ENCODE assay signal across 21 cellular contexts in the genomic region with DNA sequence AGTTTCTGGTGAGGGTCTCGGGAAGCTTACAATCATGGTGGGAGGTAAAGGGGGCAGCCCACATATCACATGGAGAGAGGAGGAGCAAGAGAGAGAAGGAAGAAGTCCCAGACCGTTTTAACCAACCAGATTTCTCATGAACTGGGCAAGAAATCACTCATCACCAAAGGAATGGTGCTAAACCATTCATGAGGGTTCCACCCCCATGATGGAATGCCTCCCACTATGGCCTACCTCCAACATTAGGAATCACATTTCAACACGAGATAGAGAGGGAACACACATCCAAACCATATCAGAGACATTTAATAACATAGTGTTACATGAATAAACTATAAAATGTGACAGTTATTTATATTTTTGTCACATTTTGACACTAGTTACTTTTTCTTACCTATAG.
"Had no signal": no experiment of that assay in that cellular context is flagged by ENCODE, and none has a peak within 500 bp of the region (broad histone marks: within the 10 kb centered on the region; RNA-seq: fewer than 3 reads in every experiment).

No MANE protein-coding gene starts in this region.

- H3K4me1 ChIP-seq: gastroesophageal sphincter, sigmoid colon, tibial artery, upper lobe of left lung, vagina had no signal

- H3K27ac Mint-ChIP-seq: endodermal cell; nephron progenitor cell; stimulated activated effector memory CD8-positive, alpha-beta T cell treated with anti-CD3 and anti-CD28 coated beads, Interleukin-12 subunit alpha, Interleukin-12 subunit beta, amount 100 ng/mL, for 72 hours; stimulated activated naive CD8-positive, alpha-beta T cell treated with anti-CD3 and anti-CD28 coated beads, Interleukin-15, Interleukin-2, amounts not matched to agents 100 ng/mL and 50 ng/mL, for 24 hours had no signal

- H3K4me3 Mint-ChIP-seq: endodermal cell; nephron progenitor cell; stimulated activated effector memory CD8-positive, alpha-beta T cell treated with anti-CD3 and anti-CD28 coated beads, Interleukin-12 subunit alpha, Interleukin-12 subunit beta, amount 100 ng/mL, for 72 hours; stimulated activated naive CD8-positive, alpha-beta T cell treated with anti-CD3 and anti-CD28 coated beads, Interleukin-15, Interleukin-2, amounts not matched to agents 100 ng/mL and 50 ng/mL, for 24 hours had no signal

- H3K27me3 Mint-ChIP-seq: stimulated activated naive CD8-positive, alpha-beta T cell treated with anti-CD3 and anti-CD28 coated beads, Interleukin-15, Interleukin-2, amounts not matched to agents 100 ng/mL and 50 ng/mL, for 24 hours had no signal

- H3K4me1 Mint-ChIP-seq: nephron progenitor cell; stimulated activated effector memory CD8-positive, alpha-beta T cell treated with anti-CD3 and anti-CD28 coated beads, Interleukin-12 subunit alpha, Interleukin-12 subunit beta, amount 100 ng/mL, for 72 hours had no signal

- H3K9me3 Mint-ChIP-seq: stimulated activated naive CD8-positive, alpha-beta T cell treated with anti-CD3 and anti-CD28 coated beads, Interleukin-15, Interleukin-2, amounts not matched to agents 100 ng/mL and 50 ng/mL, for 24 hours had no signal

- H3K27ac ChIP-seq: coronary artery, gastroesophageal sphincter, neutrophil, ovary, right atrium auricular region, sigmoid colon, tibial artery, upper lobe of left lung, vagina had no signal

- DNase-seq: effector CD4-positive, alpha-beta T cell; endodermal cell; erythroblast; glutamatergic neuron; islet precursor cell; nephron progenitor cell; ovary; sigmoid colon; small intestine; stimulated activated CD4-positive, alpha-beta T cell treated with anti-CD3 and anti-CD28 coated beads, Interleukin-2, amount 100 ng/mL, for 48 hours; stimulated activated CD8-positive, alpha-beta memory T cell treated with anti-CD3 and anti-CD28 coated beads, Interleukin-4, amount 100 ng/mL, for 48 hours; tibial artery; upper lobe of left lung had no signal

- H3K9me3 ChIP-seq: gastroesophageal sphincter, neutrophil, ovary, right atrium auricular region, sigmoid colon, tibial artery, upper lobe of left lung, vagina had no signal

- ATAC-seq: gastroesophageal sphincter; left lobe of liver; stimulated activated effector memory CD8-positive, alpha-beta T cell treated with anti-CD3 and anti-CD28 coated beads, Interleukin-12 subunit alpha, Interleukin-12 subunit beta, amount 100 ng/mL, for 72 hours had no signal

- H3K36me3 ChIP-seq: gastroesophageal sphincter, neutrophil, ovary, right atrium auricular region, sigmoid colon, tibial artery, upper lobe of left lung, vagina had no signal

- H3K4me3 ChIP-seq: coronary artery, gastroesophageal sphincter, ovary, right atrium auricular region, sigmoid colon, tibial artery, upper lobe of left lung, vagina had no signal

- H3K36me3 Mint-ChIP-seq: stimulated activated effector memory CD8-positive, alpha-beta T cell treated with anti-CD3 and anti-CD28 coated beads, Interleukin-12 subunit alpha, Interleukin-12 subunit beta, amount 100 ng/mL, for 72 hours had no signal

- H3K27me3 ChIP-seq: gastroesophageal sphincter, neutrophil, ovary, right atrium auricular region, sigmoid colon, tibial artery, upper lobe of left lung, vagina had no signal
